In the genomic region with DNA sequence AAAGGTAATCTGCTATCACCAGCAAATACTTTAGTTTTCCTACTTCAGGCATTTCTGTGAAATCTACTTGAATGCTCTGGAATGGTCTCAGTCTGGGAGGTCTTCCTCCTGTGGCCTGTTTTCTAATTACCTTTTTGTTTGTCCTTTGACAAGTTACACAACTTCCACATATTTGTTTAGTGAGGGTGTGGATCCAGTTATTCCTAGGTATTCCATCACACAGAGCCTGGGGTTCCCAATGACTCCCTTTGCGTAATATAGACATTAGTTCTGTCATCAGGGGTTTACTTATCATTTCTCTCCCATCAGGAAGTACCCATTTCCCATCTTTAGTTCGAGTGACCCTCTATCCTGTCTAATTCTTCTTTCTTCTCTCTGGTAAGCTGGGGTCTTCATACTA, we compare ENCODE assay signal across 18 cellular contexts. TPM values are rescaled to one million over a fixed set of nuclear protein-coding genes. Genes with fewer than 3 reads are reported as not detected.
DNase-seq lines count a peak whose midpoint lies in the region; ATAC-seq and TF ChIP-seq lines count a peak whose summit lies in the region.
"Had no signal": no experiment of that assay in that cellular context is flagged by ENCODE, and none has a peak within 500 bp of the region (broad histone marks: within the 10 kb centered on the region; RNA-seq: fewer than 3 reads in every experiment).

No MANE protein-coding gene starts in this region.

- RAD21 ChIA-PET in HCT116 (lab: Charles Lee; ENCODE audit: low non-redundant PET in 1 of 2, low total read pairs in 2 of 2, uncharacterized antibody in 2 of 2, unreplicated experiment in 2 of 2), result no interaction called here

- H3K4me2 ChIP-seq in HCT116 (ENCODE audit: low read length), result 0 out of 2 replicates have a peak overlapping the region, but pooled peaks have one; percentile 7

- no peaks in the 10 kb centered on the region for H3K27me3 ChIP-seq in HCT116 (ENCODE audit: insufficient read depth, low read length)

- ATAC-seq in HCT116 (no peak), left colon (peak; percentile 63), GM21526 (IDR thresholded peaks at IDR 0.05; ENCODE audit: low FRiP score, unreplicated experiment) (no peak), left ventricle myocardium superior (no peak)
- ATAC-seq: GM12878 had no signal

- H3K9ac ChIP-seq in HCT116 (ENCODE audit: low read length), result no peak overlapping the region

- no peak for DNase-seq in HCT116 (ENCODE audit: low read depth, low spot score)
- DNase-seq in HuH-7.5 (ENCODE audit: low spot score), result peak; percentile 69
- no peak for DNase-seq in left colon
- no peak for DNase-seq in GDM1 (lab: John Stamatoyannopoulos, UW)
- no peak for DNase-seq in left ventricle myocardium superior
- no peak for DNase-seq in NCI-H69 (lab: John Stamatoyannopoulos, UW)
- DNase-seq: 8988T; C1 segment of cervical spinal cord; CD4-positive, alpha-beta memory T cell; COR-L47; DND-41; GOT3 had no signal

- no peaks in the 10 kb centered on the region for H3K79me2 ChIP-seq in HCT116 (ENCODE audit: insufficient read depth, low read length)

- H3K4me3 ChIP-seq in HCT116 (replicated peaks in 1 of 2; ENCODE audit: low read depth in 1 of 2, low read length in 2 of 2), result no peak overlapping the region
- H3K4me3 ChIP-seq: GM12878, HAP-1 had no signal

- no peaks in the 10 kb centered on the region for H3K36me3 ChIP-seq in HCT116 (ENCODE audit: control insufficient read depth in 1 of 2, insufficient read depth in 2 of 2, low read length in 2 of 2)
- H3K36me3 ChIP-seq: HAP-1 had no signal

- H3K27ac ChIP-seq in HCT116 (ENCODE audit: low read depth, low read length), result no peak overlapping the region

- no peak overlapping the region for H2AFZ ChIP-seq in HCT116 (ENCODE audit: low read depth, low read length, poor library complexity, severe bottlenecking)

- TF ChIP-seq RAD21 in HCT116 (IDR thresholded peaks at IDR 0.05; ENCODE audit: low read depth), result no peak

- peaks cover 10 to 15% of the 10 kb centered on the region in 2 experiments; a peak in 3 of 4 replicates for H3K4me1 ChIP-seq in HCT116 (ENCODE audit: control insufficient read depth in 1 of 2, insufficient read depth in 2 of 2, low read length in 2 of 2)
- H3K4me1 ChIP-seq: HAP-1 had no signal

- no TSS peak for BruUV-seq in HCT116 (replicated peaks; lab: Mats Ljungman, UMichigan)

- H4K20me1 ChIP-seq in HCT116 (ENCODE audit: insufficient read depth), result no peaks in the 10 kb centered on the region

- no peaks in the 10 kb centered on the region for H3K9me3 ChIP-seq in HCT116 (ENCODE audit: control insufficient read depth in 1 of 2, insufficient read depth in 1 of 2, low read depth in 1 of 2, low read length in 2 of 2)
- H3K9me3 ChIP-seq: HAP-1 had no signal

- CTCF ChIA-PET in HCT116 (lab: Charles Lee), result no interaction called here

- intact Hi-C loops in HCT116 (cut with micrococcal nuclease) (no loop called here), left colon (cut with DNase I, micrococcal nuclease) (no loop called here), left ventricle myocardium superior (cut with micrococcal nuclease) (no loop called here)

- no peak for TF ChIP-seq POLR2A in HCT116 (IDR thresholded peaks at IDR 0.05; ENCODE audit: borderline replicate concordance, extremely low read depth, insufficient read depth, insufficient read length)

- POLR2A ChIA-PET in HCT116 (lab: Charles Lee), result no interaction called here

- H3K9me2 ChIP-seq in HCT116 (ENCODE audit: insufficient read depth), result no peaks in the 10 kb centered on the region

- no peak for TF ChIP-seq CTCF in HCT116 (IDR thresholded peaks at IDR 0.05 in 2 of 3, conservative IDR thresholded peaks at IDR 0.05 in 1 of 3; ENCODE audit: borderline replicate concordance in 1 of 3, insufficient read depth in 1 of 3, low read depth in 2 of 3, low read length in 2 of 3)

TF ChIP-seq in HCT116, 20 proteins besides CTCF, POLR2A, EP300 and RAD21:
- TF ChIP-seq REST (IDR thresholded peaks at IDR 0.05; ENCODE audit: low read depth) (no peak), POLR2AphosphoS5 (IDR thresholded peaks at IDR 0.05; ENCODE audit: low read depth, low read length) (no peak), EZH2phosphoT487 (IDR thresholded peaks at IDR 0.05; ENCODE audit: borderline replicate concordance) (no peak), ZNF274 (IDR thresholded peaks at IDR 0.05; ENCODE audit: low read depth, low read length) (no peak), FOSL1 (IDR thresholded peaks at IDR 0.05; ENCODE audit: low read depth) (no peak), TCF7L2 (IDR thresholded peaks at IDR 0.05; ENCODE audit: borderline replicate concordance, extremely low read depth, insufficient read depth, insufficient read length) (no peak), JUND (IDR thresholded peaks at IDR 0.05) (no peak)
TF ChIP-seq in HCT116: peak in this region for 0.

RNA-seq across cellular contexts. Expression of gene ELOVL3, which starts 28.1 kb away (rescaled TPM):
- total RNA-seq in HCT116 (2021; ENCODE audit: unreplicated experiment) (5.5 TPM), left colon (not detected), left ventricle myocardium superior (not detected)
- 7.7 and 9.8 TPM in 2 replicates for polyA plus RNA-seq in HCT116 (2012)
- total RNA-seq: A673; CD4-positive, alpha-beta memory T cell had no signal
- polyA plus RNA-seq: CD4-positive, alpha-beta memory T cell had no signal

RNA-seq across cellular contexts. Expression of gene PITX3, which starts 43.3 kb away (rescaled TPM):
- total RNA-seq in HCT116 (2021; ENCODE audit: unreplicated experiment) (1.9 TPM), left colon (not detected), left ventricle myocardium superior (1.1 TPM)
- polyA plus RNA-seq in HCT116 (2012), result 0.87 and 1.2 TPM in 2 replicates
- total RNA-seq: A673; Calu3; CD4-positive, alpha-beta memory T cell; GM12878 had no signal
- polyA plus RNA-seq: BJ; CD4-positive, alpha-beta memory T cell; GM12878 had no signal

RNA-seq across cellular contexts. Expression of gene NOLC1, which starts 45.8 kb away (rescaled TPM):
- total RNA-seq in HCT116 (2021; ENCODE audit: unreplicated experiment), result 231 TPM
- polyA plus RNA-seq in HCT116 (2012), result 108 and 121 TPM in 2 replicates
- total RNA-seq in left colon, result 10 to 100 TPM; 30.2 to 41.5 TPM
- 31.2 TPM for total RNA-seq in left ventricle myocardium superior

RNA-seq across cellular contexts. Expression of gene GBF1, which starts 47.3 kb away (rescaled TPM):
- 58.9 TPM for total RNA-seq in HCT116 (2021; ENCODE audit: unreplicated experiment)
- polyA plus RNA-seq in HCT116 (2012), result 46.9 and 56.2 TPM in 2 replicates
- total RNA-seq in left colon, result 10 to 100 TPM; 52.3 to 64.3 TPM
- total RNA-seq in left ventricle myocardium superior, result 41.7 TPM
